Comparison of ENCODE assay signal across 38 cellular contexts in genomic region chr11:6283453-6284023, GRCh38. TPM values are rescaled to one million over a fixed set of nuclear protein-coding genes. Genes with fewer than 3 reads are reported as not detected.
"Had no signal": no experiment of that assay in that cellular context is flagged by ENCODE, and none has a peak within 500 bp of the region (broad histone marks: within the 10 kb centered on the region; RNA-seq: fewer than 3 reads in every experiment).

No MANE protein-coding gene starts in this region.

- DNase-seq: Karpas-422, Kasumi-1, MG63, MM.1S, MV-4-11, NCI-H1048, NCI-H1092, NCI-H1092 treated with DMSO at 0.1 percent for 48 hours, NCI-H1105, NCI-H1105 treated with DMSO at 0.1 percent for 48 hours, NCI-H1417, NCI-H1417 treated with DMSO at 0.1 percent for 48 hours, NCI-H1436, NCI-H1436 treated with DMSO at 0.1 percent for 48 hours, NCI-H146, NCI-H1694, NCI-H1694 treated with DMSO at 0.1 percent for 48 hours, NCI-H187, NCI-H187 treated with DMSO at 0.1 percent for 48 hours, NCI-H1930, NCI-H2029, NCI-H2029 treated with DMSO at 0.1 percent for 48 hours, NCI-H2081, NCI-H2081 treated with DMSO at 0.1 percent for 48 hours, NCI-H2107, NCI-H2171, NCI-H2171 treated with DMSO at 0.1 percent for 48 hours, NCI-H2227 treated with DMSO at 0.1 percent for 48 hours, NCI-H345, NCI-H446, NCI-H446 treated with DMSO at 0.1 percent for 48 hours, NCI-H510A, NCI-H510A treated with DMSO at 0.1 percent for 48 hours, NCI-H524 had no signal

- H3K9me3 ChIP-seq: MG63 had no signal

- H3K4me3 ChIP-seq: MG63 had no signal

- H3K36me3 ChIP-seq: MG63 had no signal

RNA-seq across cellular contexts. Expression of gene CCKBR, which starts 23.9 kb away (rescaled TPM):
- total RNA-seq: LHCN-M2, M059J, MCF 10A, NCI-H460 had no signal

RNA-seq across cellular contexts. Expression of gene CNGA4, which starts 44.6 kb away (rescaled TPM):
- total RNA-seq: LHCN-M2, M059J, MCF 10A, NCI-H460 had no signal
